Comparison of ENCODE assay signal across 8 cellular contexts in genomic region chr2:86193901-86194567, GRCh38. TPM values are rescaled to one million over a fixed set of nuclear protein-coding genes. Genes with fewer than 3 reads are reported as not detected.
DNase-seq lines count a peak whose midpoint lies in the region; ATAC-seq and TF ChIP-seq lines count a peak whose summit lies in the region.

No MANE protein-coding gene starts in this region.

- H3K9ac ChIP-seq in iPS-15b (ENCODE audit: low read depth, low read length) (no peak overlapping the region), subcutaneous abdominal adipose tissue (ENCODE audit: low read length in 5 of 5) (peak overlapping the region in 3 of 5 donors; percentile 72 to 92 (median 79))

- H3K4me1 Mint-ChIP-seq in activated CD4-positive, alpha-beta T cell treated with anti-CD3 and anti-CD28 coated beads, Interleukin-2, amount 10 ng/mL, durations not matched to agents 24 days and 14 days, result peaks cover 44% of the 10 kb centered on the region

- peaks cover 8% of the 10 kb centered on the region for H3K4me1 ChIP-seq in iPS-15b (ENCODE audit: control insufficient read depth, insufficient read depth, low read length)
- H3K4me1 ChIP-seq in subcutaneous abdominal adipose tissue (ENCODE audit: control insufficient read depth in 5 of 5, insufficient read depth in 5 of 5, low read length in 5 of 5), result peaks cover 8 to 43% (median 34%) of the 10 kb centered on the region in 5 donors

- no peaks in the 10 kb centered on the region for H3K27me3 Mint-ChIP-seq in activated CD4-positive, alpha-beta T cell treated with anti-CD3 and anti-CD28 coated beads, Interleukin-2, amount 10 ng/mL, durations not matched to agents 24 days and 14 days

- peak overlapping the region; percentile 93 for H3K4me3 ChIP-seq in WI38 (ENCODE audit: low read depth, low read length)
- H3K4me3 ChIP-seq in iPS-15b (ENCODE audit: low read depth, low read length), result peak overlapping the region; percentile 99
- peak overlapping the region; percentile 81 to 95 (median 93) for H3K4me3 ChIP-seq in subcutaneous abdominal adipose tissue (ENCODE audit: low read depth in 1 of 5, low read length in 5 of 5)

- ATAC-seq in GM18519 (IDR thresholded peaks at IDR 0.05; ENCODE audit: low FRiP score, unreplicated experiment), result no peak

- H3K27ac ChIP-seq in subcutaneous abdominal adipose tissue (ENCODE audit: low read depth, low read length), result peak overlapping the region; percentile 97

- peak overlapping the region; percentile 99 for H3K4me3 Mint-ChIP-seq in activated CD4-positive, alpha-beta T cell treated with anti-CD3 and anti-CD28 coated beads, Interleukin-2, amount 10 ng/mL, durations not matched to agents 24 days and 14 days

- peak overlapping the region; percentile 97 for H3K27ac Mint-ChIP-seq in activated CD4-positive, alpha-beta T cell treated with anti-CD3 and anti-CD28 coated beads, Interleukin-2, amount 10 ng/mL, durations not matched to agents 24 days and 14 days

- no peaks in the 10 kb centered on the region for H3K9me3 Mint-ChIP-seq in activated CD4-positive, alpha-beta T cell treated with anti-CD3 and anti-CD28 coated beads, Interleukin-2, amount 10 ng/mL, durations not matched to agents 24 days and 14 days

- peaks cover 36% of the 10 kb centered on the region for H3K36me3 Mint-ChIP-seq in activated CD4-positive, alpha-beta T cell treated with anti-CD3 and anti-CD28 coated beads, Interleukin-2, amount 10 ng/mL, durations not matched to agents 24 days and 14 days (ENCODE audit: low read depth)

- DNase-seq in activated CD4-positive, alpha-beta T cell treated with anti-CD3 and anti-CD28 coated beads, Interleukin-2, amount 10 ng/mL, durations not matched to agents 24 days and 14 days, result peak; percentile 68
- DNase-seq in activated CD4-positive, alpha-beta T cell treated with anti-CD3 and anti-CD28 coated beads for 1 hour, result no peak
- DNase-seq in MV-4-11 (lab: John Stamatoyannopoulos, UW), result no peak
- no peak for DNase-seq in globus pallidus (ENCODE audit: low spot score)

- intact Hi-C loops in activated CD4-positive, alpha-beta T cell treated with anti-CD3 and anti-CD28 coated beads, Interleukin-2, amount 10 ng/mL, durations not matched to agents 24 days and 14 days (cut with micrococcal nuclease), result loop anchor here (2.0 to 10.0 kb wide), 3 partner anchors 339 to 579 kb away; partner anchors contain the start of genes C2orf68, RNF103 and USP39

- H3K27me3 ChIP-seq in iPS-15b (ENCODE audit: control insufficient read depth, insufficient read depth, low read length), result no peaks in the 10 kb centered on the region
- no peaks in the 10 kb centered on the region for H3K27me3 ChIP-seq in subcutaneous abdominal adipose tissue (ENCODE audit: control insufficient read depth in 5 of 5, insufficient read depth in 4 of 5, low read length in 5 of 5)

- H3K9me3 ChIP-seq in iPS-15b (ENCODE audit: control insufficient read depth, insufficient read depth, low read length) (no peaks in the 10 kb centered on the region), subcutaneous abdominal adipose tissue (ENCODE audit: control insufficient read depth in 5 of 5, low read length in 5 of 5) (no peaks in the 10 kb centered on the region)

- H3K36me3 ChIP-seq in iPS-15b (ENCODE audit: control insufficient read depth, insufficient read depth, low read length) (peaks cover 2% of the 10 kb centered on the region), subcutaneous abdominal adipose tissue (ENCODE audit: control insufficient read depth in 5 of 5, insufficient read depth in 5 of 5, low read length in 5 of 5) (peaks cover 0 to 7% (median 3%) of the 10 kb centered on the region in 5 donors)

- TF ChIP-seq CTCF in WI38 (IDR thresholded peaks at IDR 0.05; ENCODE audit: low read depth, low read length), result no peak

RNA-seq across cellular contexts. Expression of gene IMMT, which starts 1.2 kb away (rescaled TPM):
- total RNA-seq in activated CD4-positive, alpha-beta T cell treated with anti-CD3 and anti-CD28 coated beads, Interleukin-2, amount 10 ng/mL, durations not matched to agents 24 days and 14 days, result 181 and 188 TPM in 2 replicates

RNA-seq across cellular contexts. Expression of gene MRPL35, which starts 5.2 kb away (rescaled TPM):
- total RNA-seq in activated CD4-positive, alpha-beta T cell treated with anti-CD3 and anti-CD28 coated beads, Interleukin-2, amount 10 ng/mL, durations not matched to agents 24 days and 14 days, result 65.0 and 72.7 TPM in 2 replicates
